ENCODE assay signal across 15 cellular contexts in the genomic region with DNA sequence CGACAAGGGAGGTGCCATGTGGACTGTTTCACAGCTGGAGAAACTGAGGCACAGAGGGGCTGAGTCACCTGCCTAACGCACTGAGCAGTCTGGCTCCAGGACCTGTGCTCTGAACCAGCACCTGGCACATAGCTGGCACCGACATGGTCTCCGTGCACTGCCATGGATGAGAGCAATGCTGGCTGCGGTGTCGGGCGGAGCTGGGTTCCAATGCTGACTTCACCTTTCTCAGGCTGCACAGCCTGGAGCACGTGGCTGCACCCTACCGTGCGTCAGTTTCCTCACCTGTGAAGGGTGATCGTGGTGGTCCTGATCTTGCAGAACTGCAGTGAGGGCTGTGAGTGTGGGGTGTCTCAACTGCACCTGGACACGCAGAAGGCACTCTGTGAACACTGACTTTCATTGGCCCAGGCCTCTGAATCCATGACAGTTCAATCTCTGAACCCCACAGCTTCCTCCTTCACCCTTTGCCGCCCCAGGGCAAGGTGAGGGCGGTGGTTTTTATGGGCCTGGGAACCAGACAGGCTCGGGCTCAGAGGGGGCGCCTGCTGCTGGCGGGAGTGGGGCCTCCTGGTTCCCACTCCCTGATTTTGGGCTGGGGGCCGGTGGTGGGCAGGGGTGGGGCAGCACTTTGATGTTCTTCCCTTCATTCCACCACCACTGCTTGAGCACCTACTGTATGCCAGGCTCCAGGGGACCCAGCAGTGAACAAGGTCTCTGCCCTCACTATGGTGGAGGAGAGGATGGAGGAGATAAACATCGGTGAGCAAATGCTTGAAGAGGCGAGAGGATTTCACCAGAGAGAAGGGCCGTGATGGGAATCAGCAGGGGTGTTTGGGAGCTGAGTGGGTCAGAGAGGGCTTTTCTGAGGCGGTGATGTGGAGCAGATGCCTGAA.
A peak's percentile ranks its signal among the peaks of the same experiment; 100 is the strongest.
DNase-seq lines count a peak whose midpoint lies in the region; ATAC-seq and TF ChIP-seq lines count a peak whose summit lies in the region.
"Had no signal": no experiment of that assay in that cellular context is flagged by ENCODE, and none has a peak within 500 bp of the region (broad histone marks: within the 10 kb centered on the region; RNA-seq: fewer than 3 reads in every experiment).

No MANE protein-coding gene starts in this region.

- H3K9me3 Mint-ChIP-seq in T-helper 1 cell treated with Interleukin-12 subunit alpha and Interleukin-12 subunit beta and Interleukin-4 antibody, amounts not matched to agents 30 μg/mL and 1 μg/mL, for 36 hours, result no peaks in the 10 kb centered on the region
- H3K9me3 Mint-ChIP-seq in osteocyte (ENCODE audit: unreplicated experiment) (no peaks in the 10 kb centered on the region), chondrocyte (ENCODE audit: low read depth) (no peaks in the 10 kb centered on the region)
- H3K9me3 Mint-ChIP-seq: nephron progenitor cell; stimulated activated naive B cell treated with anti-CD40 and anti-IgM and Interleukin-4, amounts not matched to agents 10 μg/mL and 1 μg/mL and 100 μg/mL, for 72 hours had no signal

- DNase-seq in T-helper 1 cell, result no peak
- no peak for DNase-seq in esophagus muscularis mucosa (ENCODE audit: extremely low spot score)
- no peak for DNase-seq in osteocyte (ENCODE audit: extremely low spot score, unreplicated experiment)
- DNase-seq in upper lobe of left lung, result no peak
- no peak for DNase-seq in SHP77 treated with DMSO at 0.1 percent for 48 hours (lab: John Stamatoyannopoulos, UW)
- no peak for DNase-seq in chondrocyte (ENCODE audit: low spot score)
- DNase-seq: NCI-H1694; NCI-H774; stimulated activated naive B cell treated with anti-CD40 and anti-IgM and Interleukin-4, amounts not matched to agents 10 μg/mL and 1 μg/mL and 100 μg/mL, for 72 hours had no signal

- WGBS in esophagus muscularis mucosa, result 88% methylated on average over 16 of the region's 22 CpGs
- 85 to 90% methylated on average over 10 to 22 of the region's 22 CpGs for WGBS in upper lobe of left lung, 2 donors

- H3K27ac ChIP-seq in esophagus muscularis mucosa (replicated peaks in 1 of 4) (peak overlapping the region; percentile 73 to 82 (median 79)), upper lobe of left lung (peak overlapping the region; percentile 65 to 87 (median 74))
- H3K27ac ChIP-seq: 22Rv1, epithelial cell of prostate had no signal

- TF ChIP-seq POLR2A in esophagus muscularis mucosa (IDR thresholded peaks at IDR 0.05; ENCODE audit: low read depth) (no peak), upper lobe of left lung (IDR thresholded peaks at IDR 0.05) (no peak)

- ATAC-seq in upper lobe of left lung (ENCODE audit: low FRiP score in 2 of 2), result no peak
- no peak for ATAC-seq in GM19467 (IDR thresholded peaks at IDR 0.05; ENCODE audit: unreplicated experiment)
- ATAC-seq: activated CD4-positive, alpha-beta T cell treated with anti-CD3 and anti-CD28 coated beads for 36 hours had no signal

- H3K36me3 ChIP-seq in esophagus muscularis mucosa (no peaks in the 10 kb centered on the region), upper lobe of left lung (no peaks in the 10 kb centered on the region)

- H3K27me3 Mint-ChIP-seq in T-helper 1 cell treated with Interleukin-12 subunit alpha and Interleukin-12 subunit beta and Interleukin-4 antibody, amounts not matched to agents 30 μg/mL and 1 μg/mL, for 36 hours (ENCODE audit: low read depth), result peaks cover 3% of the 10 kb centered on the region
- H3K27me3 Mint-ChIP-seq in osteocyte (ENCODE audit: unreplicated experiment) (no peaks in the 10 kb centered on the region), chondrocyte (ENCODE audit: low read depth) (no peaks in the 10 kb centered on the region)

- H3K9me3 ChIP-seq in esophagus muscularis mucosa (no peaks in the 10 kb centered on the region), upper lobe of left lung (no peaks in the 10 kb centered on the region)

- H3K4me3 Mint-ChIP-seq in T-helper 1 cell treated with Interleukin-12 subunit alpha and Interleukin-12 subunit beta and Interleukin-4 antibody, amounts not matched to agents 30 μg/mL and 1 μg/mL, for 36 hours, result no peak overlapping the region
- no peak overlapping the region for H3K4me3 Mint-ChIP-seq in osteocyte (ENCODE audit: unreplicated experiment)
- no peak overlapping the region for H3K4me3 Mint-ChIP-seq in chondrocyte (ENCODE audit: unreplicated experiment)
- H3K4me3 Mint-ChIP-seq: activated CD4-positive, alpha-beta T cell treated with anti-CD3 and anti-CD28 coated beads for 36 hours; nephron progenitor cell; stimulated activated naive B cell treated with anti-CD40 and anti-IgM and Interleukin-4, amounts not matched to agents 10 μg/mL and 1 μg/mL and 100 μg/mL, for 72 hours had no signal

- H3K27me3 ChIP-seq in esophagus muscularis mucosa (no peaks in the 10 kb centered on the region), upper lobe of left lung (no peaks in the 10 kb centered on the region)

- TF ChIP-seq EP300 in esophagus muscularis mucosa (IDR thresholded peaks at IDR 0.05) (no peak), upper lobe of left lung (IDR thresholded peaks at IDR 0.05) (no peak)

- H3K36me3 Mint-ChIP-seq in T-helper 1 cell treated with Interleukin-12 subunit alpha and Interleukin-12 subunit beta and Interleukin-4 antibody, amounts not matched to agents 30 μg/mL and 1 μg/mL, for 36 hours (ENCODE audit: low read depth), result no peaks in the 10 kb centered on the region
- H3K36me3 Mint-ChIP-seq in osteocyte (ENCODE audit: unreplicated experiment), result no peaks in the 10 kb centered on the region
- H3K36me3 Mint-ChIP-seq in chondrocyte (ENCODE audit: low read depth), result no peaks in the 10 kb centered on the region
- H3K36me3 Mint-ChIP-seq: stimulated activated naive B cell treated with anti-CD40 and anti-IgM and Interleukin-4, amounts not matched to agents 10 μg/mL and 1 μg/mL and 100 μg/mL, for 72 hours had no signal

- intact Hi-C loops in esophagus muscularis mucosa (cut with DNase I), result no loop called here

- peaks cover 19 to 49% (median 42%) of the 10 kb centered on the region in 4 donors for H3K4me1 ChIP-seq in esophagus muscularis mucosa
- H3K4me1 ChIP-seq in upper lobe of left lung, result peaks cover 22 to 28% (median 25%) of the 10 kb centered on the region in 4 donors

- peak overlapping the region; percentile 34 for H3K27ac Mint-ChIP-seq in T-helper 1 cell treated with Interleukin-12 subunit alpha and Interleukin-12 subunit beta and Interleukin-4 antibody, amounts not matched to agents 30 μg/mL and 1 μg/mL, for 36 hours
- H3K27ac Mint-ChIP-seq in osteocyte (ENCODE audit: unreplicated experiment) (peak overlapping the region; percentile 83), chondrocyte (ENCODE audit: unreplicated experiment) (no peak overlapping the region)
- H3K27ac Mint-ChIP-seq: activated CD4-positive, alpha-beta T cell treated with anti-CD3 and anti-CD28 coated beads for 36 hours; nephron progenitor cell had no signal

- H3K4me1 Mint-ChIP-seq in T-helper 1 cell treated with Interleukin-12 subunit alpha and Interleukin-12 subunit beta and Interleukin-4 antibody, amounts not matched to agents 30 μg/mL and 1 μg/mL, for 36 hours (ENCODE audit: low read depth), result peaks cover 23% of the 10 kb centered on the region
- peaks cover 32% of the 10 kb centered on the region for H3K4me1 Mint-ChIP-seq in osteocyte (ENCODE audit: unreplicated experiment)
- H3K4me1 Mint-ChIP-seq in chondrocyte (ENCODE audit: low read depth), result peaks cover 10% of the 10 kb centered on the region

- TF ChIP-seq CTCF in esophagus muscularis mucosa (IDR thresholded peaks at IDR 0.05), result no peak
- no peak for TF ChIP-seq CTCF in osteocyte (IDR thresholded peaks at IDR 0.05)
- TF ChIP-seq CTCF in upper lobe of left lung (IDR thresholded peaks at IDR 0.05), result no peak
- TF ChIP-seq CTCF in chondrocyte (IDR thresholded peaks at IDR 0.05), result no peak

- H3K4me3 ChIP-seq in esophagus muscularis mucosa (no peak overlapping the region), upper lobe of left lung (no peak overlapping the region)
